ENCODE assay signal across 20 cellular contexts in the genomic region with DNA sequence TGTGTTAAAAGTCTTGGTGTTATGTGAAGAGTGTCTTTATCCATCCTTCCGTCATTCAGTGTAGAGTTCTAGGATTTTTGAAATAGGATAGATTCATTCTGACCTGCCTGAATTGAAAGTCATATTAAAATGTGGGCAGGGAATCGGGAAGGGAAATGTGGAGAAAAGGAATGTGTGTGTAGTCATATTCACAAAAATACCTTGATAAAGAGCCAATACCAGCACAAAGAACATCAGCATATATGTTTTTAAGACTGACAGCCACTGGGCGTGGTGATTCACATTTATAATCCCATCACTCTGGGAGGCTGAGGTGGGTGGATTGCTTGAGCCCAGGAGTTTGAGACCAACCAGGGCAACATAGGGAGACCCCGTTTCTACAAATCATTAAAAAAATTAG.
DNase-seq lines count a peak whose midpoint lies in the region; ATAC-seq and TF ChIP-seq lines count a peak whose summit lies in the region.
"Had no signal": no experiment of that assay in that cellular context is flagged by ENCODE, and none has a peak within 500 bp of the region (broad histone marks: within the 10 kb centered on the region; RNA-seq: fewer than 3 reads in every experiment).

No MANE protein-coding gene starts in this region.

- no peak for TF ChIP-seq RAD21 in SK-N-SH (IDR thresholded peaks at IDR 0.05; ENCODE audit: low read length)

- CTCF ChIA-PET in SK-N-SH (lab: Yijun Ruan, JAX) = interaction anchor here (5.0 to 11.1 kb wide), 2 partner anchors 11 to 69 kb away, joined by 42 to 133 read pairs; no protein-coding TSS in a partner anchor

- H3K27me3 Mint-ChIP-seq in stimulated activated naive CD8-positive, alpha-beta T cell treated with anti-CD3 and anti-CD28 coated beads, Interleukin-15, amount 100 ng/mL, for 72 hours = no peaks in the 10 kb centered on the region
- H3K27me3 Mint-ChIP-seq: activated naive CD8-positive, alpha-beta T cell treated with anti-CD3 and anti-CD28 coated beads, Interleukin-2, amount 10 ng/mL, durations not matched to agents 7 days and 5 days; stimulated activated naive B cell treated with anti-CD40 and anti-IgM and Interleukin-4, amounts not matched to agents 10 μg/mL and 1 μg/mL and 100 μg/mL, for 72 hours had no signal

- H3K79me2 ChIP-seq in SK-N-SH (ENCODE audit: insufficient read depth) = no peaks in the 10 kb centered on the region

- H3K4me3 ChIP-seq in SK-N-SH (ENCODE audit: low read depth in 2 of 2, low read length in 1 of 2) (no peak overlapping the region), vagina (no peak overlapping the region), HAP-1 (no peak overlapping the region)
- H3K4me3 ChIP-seq: tibial artery had no signal

- H3F3A ChIP-seq in SK-N-SH (replicated peaks; ENCODE audit: insufficient read depth) = peaks cover 33% of the 10 kb centered on the region

- POLR2A ChIA-PET in SK-N-SH (lab: Yijun Ruan, JAX) = no interaction called here

- TF ChIP-seq CTCF in SK-N-SH (IDR thresholded peaks at IDR 0.05) (no peak), vagina (IDR thresholded peaks at IDR 0.05) (no peak)

- intact Hi-C loops in vagina (cut with DNase I) = no loop called here

- WGBS in SK-N-SH (ENCODE audit: low lambda C conversion rate) = 63% methylated on average over 4 of the region's 4 CpGs

- no peaks in the 10 kb centered on the region for H4K20me1 ChIP-seq in SK-N-SH (ENCODE audit: insufficient read depth)

- no peak for TF ChIP-seq POLR2A in vagina (IDR thresholded peaks at IDR 0.05)

- H3K4me2 ChIP-seq in SK-N-SH = peak overlapping the region; percentile 53

- H3K27ac ChIP-seq in SK-N-SH (ENCODE audit: low read depth in 2 of 2, low read length in 1 of 2) (peak overlapping the region; percentile 75 to 92; a peak in 3 of 4 replicates), epithelial cell of prostate (peak overlapping the region; percentile 64), vagina (no peak overlapping the region)

- H3K4me1 Mint-ChIP-seq in stimulated activated naive CD8-positive, alpha-beta T cell treated with anti-CD3 and anti-CD28 coated beads, Interleukin-15, amount 100 ng/mL, for 72 hours = no peaks in the 10 kb centered on the region

- H3K27me3 ChIP-seq in SK-N-SH (ENCODE audit: insufficient read depth) (no peaks in the 10 kb centered on the region), vagina (no peaks in the 10 kb centered on the region), HAP-1 (ENCODE audit: low read depth) (no peaks in the 10 kb centered on the region)
- H3K27me3 ChIP-seq: tibial artery had no signal

- H3K9me2 ChIP-seq in SK-N-SH = no peaks in the 10 kb centered on the region

- ATAC-seq in stimulated activated naive CD8-positive, alpha-beta T cell treated with anti-CD3 and anti-CD28 coated beads, Interleukin-15, amount 100 ng/mL, for 72 hours = no peak
- no peak for ATAC-seq in stimulated activated naive CD8-positive, alpha-beta T cell treated with anti-CD3 and anti-CD28 coated beads, Interleukin-15, Interleukin-2, amounts not matched to agents 100 U/mL and 50 U/mL, for 24 hours
- ATAC-seq: left lobe of liver had no signal

- H3K9me3 Mint-ChIP-seq in stimulated activated naive CD8-positive, alpha-beta T cell treated with anti-CD3 and anti-CD28 coated beads, Interleukin-15, amount 100 ng/mL, for 72 hours = peaks cover 0 to 2% of the 10 kb centered on the region in 2 donors
- H3K9me3 Mint-ChIP-seq: activated naive CD8-positive, alpha-beta T cell treated with anti-CD3 and anti-CD28 coated beads, Interleukin-2, amount 10 ng/mL, durations not matched to agents 7 days and 5 days; activated T-helper 1 cell treated with anti-CD3 and anti-CD28 coated beads, Interleukin-12 subunit alpha, Interleukin-12 subunit beta, Interleukin-2, Interleukin-4 antibody, amounts not matched to agents 30 ng/mL and 10 ng/mL and 1 ng/mL, durations not matched to agents 14 hours and 24 hours and 36 hours; stimulated activated naive B cell treated with anti-CD40 and anti-IgM and Interleukin-4, amounts not matched to agents 10 μg/mL and 1 μg/mL and 100 μg/mL, for 72 hours had no signal

- H3K4me3 Mint-ChIP-seq in stimulated activated naive CD8-positive, alpha-beta T cell treated with anti-CD3 and anti-CD28 coated beads, Interleukin-15, amount 100 ng/mL, for 72 hours = no peak overlapping the region
- H3K4me3 Mint-ChIP-seq: activated naive CD8-positive, alpha-beta T cell treated with anti-CD3 and anti-CD28 coated beads, Interleukin-2, amount 10 ng/mL, durations not matched to agents 7 days and 5 days; activated T-helper 1 cell treated with anti-CD3 and anti-CD28 coated beads, Interleukin-12 subunit alpha, Interleukin-12 subunit beta, Interleukin-2, Interleukin-4 antibody, amounts not matched to agents 30 ng/mL and 10 ng/mL and 1 ng/mL, durations not matched to agents 14 hours and 24 hours and 36 hours; CD14-positive monocyte; stimulated activated naive B cell treated with anti-CD40 and anti-IgM and Interleukin-4, amounts not matched to agents 10 μg/mL and 1 μg/mL and 100 μg/mL, for 72 hours had no signal

- no peaks in the 10 kb centered on the region for H3K36me3 ChIP-seq in SK-N-SH (replicated peaks in 1 of 2; ENCODE audit: control insufficient read depth in 1 of 2, insufficient read depth in 2 of 2, low read length in 1 of 2)
- no peaks in the 10 kb centered on the region for H3K36me3 ChIP-seq in vagina
- no peaks in the 10 kb centered on the region for H3K36me3 ChIP-seq in HAP-1 (replicated peaks)
- H3K36me3 ChIP-seq: tibial artery had no signal

- in situ Hi-C loops in HAP-1 (cut with MboI; ENCODE audit: low sequenced_read_pairs) = no loop called here

- no peaks in the 10 kb centered on the region for H3K9me3 ChIP-seq in SK-N-SH
- no peaks in the 10 kb centered on the region for H3K9me3 ChIP-seq in vagina
- no peaks in the 10 kb centered on the region for H3K9me3 ChIP-seq in HAP-1
- H3K9me3 ChIP-seq: tibial artery had no signal

- H3K4me1 ChIP-seq in SK-N-SH (ENCODE audit: control insufficient read depth in 1 of 2, insufficient read depth in 2 of 2, low read depth in 1 of 2, low read length in 1 of 2) (peaks cover 40 to 50% of the 10 kb centered on the region in 2 experiments), vagina (peaks cover 15% of the 10 kb centered on the region), HAP-1 (peaks cover 41% of the 10 kb centered on the region)

- no peak; a peak in 1 of 4 replicates for TF ChIP-seq EP300 in SK-N-SH (IDR thresholded peaks at IDR 0.05; ENCODE audit: borderline replicate concordance in 1 of 2, low read depth in 1 of 2, low read length in 1 of 2)

- H2AFZ ChIP-seq in SK-N-SH (ENCODE audit: low read depth) = peak overlapping the region; percentile 26; the same call in 1 of the 2 replicates

- DNase-seq in stimulated activated naive CD8-positive, alpha-beta T cell treated with anti-CD3 and anti-CD28 coated beads, Interleukin-15, amount 100 ng/mL, for 72 hours = no peak
- no peak for DNase-seq in stimulated activated naive CD8-positive, alpha-beta T cell treated with anti-CD3 and anti-CD28 coated beads, Interleukin-15, Interleukin-2, amounts not matched to agents 100 U/mL and 50 U/mL, for 24 hours
- DNase-seq in SK-N-SH = no peak
- DNase-seq in epithelial cell of prostate (ENCODE audit: low read depth, low spot score) = no peak
- no peak for DNase-seq in NCI-H187 (lab: John Stamatoyannopoulos, UW)
- DNase-seq in SIG-M5 (lab: John Stamatoyannopoulos, UW) = no peak
- no peak for DNase-seq in vagina (ENCODE audit: extremely low spot score in 2 of 2)
- no peak for DNase-seq in HAP-1 (ENCODE audit: low spot score in 2 of 2)
- DNase-seq: activated CD4-positive, alpha-beta T cell treated with anti-CD3 and anti-CD28 coated beads for 1 hour; activated naive CD8-positive, alpha-beta T cell treated with anti-CD3 and anti-CD28 coated beads, Interleukin-2, amount 10 ng/mL, durations not matched to agents 7 days and 5 days; central memory CD4-positive, alpha-beta T cell; DMS153; effector memory CD4-positive, alpha-beta T cell; NCI-H2081; NCI-H510A; stimulated activated naive B cell treated with anti-CD40 and anti-IgM and Interleukin-4, amounts not matched to agents 10 μg/mL and 1 μg/mL and 100 μg/mL, for 72 hours; tibial artery had no signal

- H3K27ac Mint-ChIP-seq in stimulated activated naive CD8-positive, alpha-beta T cell treated with anti-CD3 and anti-CD28 coated beads, Interleukin-15, amount 100 ng/mL, for 72 hours = peak overlapping the region; percentile 28 to 51
- H3K27ac Mint-ChIP-seq: activated naive CD8-positive, alpha-beta T cell treated with anti-CD3 and anti-CD28 coated beads, Interleukin-2, amount 10 ng/mL, durations not matched to agents 7 days and 5 days; activated T-helper 1 cell treated with anti-CD3 and anti-CD28 coated beads, Interleukin-12 subunit alpha, Interleukin-12 subunit beta, Interleukin-2, Interleukin-4 antibody, amounts not matched to agents 30 ng/mL and 10 ng/mL and 1 ng/mL, durations not matched to agents 14 hours and 24 hours and 36 hours; stimulated activated naive B cell treated with anti-CD40 and anti-IgM and Interleukin-4, amounts not matched to agents 10 μg/mL and 1 μg/mL and 100 μg/mL, for 72 hours had no signal

- H3K9ac ChIP-seq in SK-N-SH = peak overlapping the region; percentile 48; the same call in 1 of the 2 replicates

TF ChIP-seq in SK-N-SH, 30 proteins besides CTCF, POLR2A, EP300 and RAD21 (continues in another document):
- TF ChIP-seq TCF12 (IDR thresholded peaks at IDR 0.05) (peak; percentile 33; the same call in 1 of the 2 replicates), MEF2A (IDR thresholded peaks at IDR 0.05; ENCODE audit: borderline replicate concordance, low read depth) (no peak), FOSL2 (IDR thresholded peaks at IDR 0.05; ENCODE audit: borderline replicate concordance, low read depth) (peak; percentile 15; the same call in 1 of the 2 replicates), IRF3 (IDR thresholded peaks at IDR 0.05; ENCODE audit: low read depth, low read length) (no peak)
- TF ChIP-seq, protein P1, sequence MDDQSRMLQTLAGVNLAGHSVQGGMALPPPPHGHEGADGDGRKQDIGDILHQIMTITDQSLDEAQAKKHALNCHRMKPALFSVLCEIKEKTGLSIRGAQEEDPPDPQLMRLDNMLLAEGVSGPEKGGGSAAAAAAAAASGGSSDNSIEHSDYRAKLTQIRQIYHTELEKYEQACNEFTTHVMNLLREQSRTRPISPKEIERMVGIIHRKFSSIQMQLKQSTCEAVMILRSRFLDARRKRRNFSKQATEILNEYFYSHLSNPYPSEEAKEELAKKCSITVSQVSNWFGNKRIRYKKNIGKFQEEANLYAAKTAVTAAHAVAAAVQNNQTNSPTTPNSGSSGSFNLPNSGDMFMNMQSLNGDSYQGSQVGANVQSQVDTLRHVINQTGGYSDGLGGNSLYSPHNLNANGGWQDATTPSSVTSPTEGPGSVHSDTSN (IDR thresholded peaks at IDR 0.05) = peak; percentile 78
